Comparison of ENCODE assay signal across 16 cellular contexts in genomic region chr3:32531010-32531647, GRCh38. TPM values are rescaled to one million over a fixed set of nuclear protein-coding genes. Genes with fewer than 3 reads are reported as not detected.
DNase-seq lines count a peak whose midpoint lies in the region; ATAC-seq and TF ChIP-seq lines count a peak whose summit lies in the region.
"Had no signal": no experiment of that assay in that cellular context is flagged by ENCODE, and none has a peak within 500 bp of the region (broad histone marks: within the 10 kb centered on the region; RNA-seq: fewer than 3 reads in every experiment).

No MANE protein-coding gene starts in this region.

- H3K27ac ChIP-seq in cardiac muscle cell, result peak overlapping the region; percentile 10
- H3K27ac ChIP-seq in right atrium auricular region, result no peak overlapping the region
- H3K27ac ChIP-seq: breast epithelium, ovary, VCaP had no signal

- DNase-seq in cardiac muscle cell (ENCODE audit: low read depth in 1 of 2, low spot score in 1 of 2) (no peak), right atrium auricular region (ENCODE audit: low spot score) (no peak), NCI-H2196 (lab: John Stamatoyannopoulos, UW; ENCODE audit: unreplicated experiment) (no peak), kidney tubule cell (ENCODE audit: low spot score) (no peak), NCI-H446 treated with DMSO at 0.1 percent for 48 hours (lab: John Stamatoyannopoulos, UW) (no peak)
- no peak for DNase-seq in central memory CD8-positive, alpha-beta T cell (ENCODE audit: low spot score in 2 of 2)
- DNase-seq in stimulated activated naive CD8-positive, alpha-beta T cell treated with anti-CD3 and anti-CD28 coated beads, Interleukin-15, amount 100 ng/mL, for 72 hours, result no peak
- DNase-seq: DMS79 treated with DMSO at 0.1 percent for 48 hours; head of caudate nucleus; NCI-H1048; NCI-H526; ovary; stimulated activated naive CD4-positive, alpha-beta T cell had no signal

- no peaks in the 10 kb centered on the region for H3K27me3 ChIP-seq in cardiac muscle cell
- no peaks in the 10 kb centered on the region for H3K27me3 ChIP-seq in right atrium auricular region
- H3K27me3 ChIP-seq: breast epithelium, ovary had no signal

- H3K9me3 Mint-ChIP-seq in central memory CD8-positive, alpha-beta T cell, result no peaks in the 10 kb centered on the region
- H3K9me3 Mint-ChIP-seq in stimulated activated naive CD8-positive, alpha-beta T cell treated with anti-CD3 and anti-CD28 coated beads, Interleukin-15, amount 100 ng/mL, for 72 hours, result no peaks in the 10 kb centered on the region

- H3K36me3 Mint-ChIP-seq in central memory CD8-positive, alpha-beta T cell (ENCODE audit: insufficient read depth), result peaks cover 35% of the 10 kb centered on the region

- peak overlapping the region; percentile 9 for H3K27ac Mint-ChIP-seq in central memory CD8-positive, alpha-beta T cell (ENCODE audit: low read depth)
- peak overlapping the region in 1 of 2 donors; percentile 69 for H3K27ac Mint-ChIP-seq in stimulated activated naive CD8-positive, alpha-beta T cell treated with anti-CD3 and anti-CD28 coated beads, Interleukin-15, amount 100 ng/mL, for 72 hours

- ATAC-seq in HG02852 (IDR thresholded peaks at IDR 0.05; ENCODE audit: unreplicated experiment), result peak; percentile 77
- no peak for ATAC-seq in central memory CD8-positive, alpha-beta T cell (replicated peaks; ENCODE audit: extremely low read depth, poor library complexity, severe bottlenecking)
- ATAC-seq in stimulated activated naive CD8-positive, alpha-beta T cell treated with anti-CD3 and anti-CD28 coated beads, Interleukin-15, amount 100 ng/mL, for 72 hours, result peak; percentile 97

- no peak overlapping the region for H3K4me3 ChIP-seq in cardiac muscle cell
- H3K4me3 ChIP-seq in right atrium auricular region, result no peak overlapping the region
- H3K4me3 ChIP-seq: breast epithelium, ovary had no signal

- H3K4me3 Mint-ChIP-seq in central memory CD8-positive, alpha-beta T cell, result no peak overlapping the region
- no peak overlapping the region for H3K4me3 Mint-ChIP-seq in stimulated activated naive CD8-positive, alpha-beta T cell treated with anti-CD3 and anti-CD28 coated beads, Interleukin-15, amount 100 ng/mL, for 72 hours

- peaks cover 5% of the 10 kb centered on the region for H3K4me1 Mint-ChIP-seq in central memory CD8-positive, alpha-beta T cell
- peaks cover 9% of the 10 kb centered on the region for H3K4me1 Mint-ChIP-seq in stimulated activated naive CD8-positive, alpha-beta T cell treated with anti-CD3 and anti-CD28 coated beads, Interleukin-15, amount 100 ng/mL, for 72 hours

- H3K36me3 ChIP-seq in cardiac muscle cell, result peaks cover 40% of the 10 kb centered on the region
- H3K36me3 ChIP-seq in right atrium auricular region, result peaks cover 65% of the 10 kb centered on the region
- H3K36me3 ChIP-seq: breast epithelium, ovary had no signal

- H3K4me1 ChIP-seq in cardiac muscle cell (ENCODE audit: low read depth) (no peaks in the 10 kb centered on the region), right atrium auricular region (no peaks in the 10 kb centered on the region)
- H3K4me1 ChIP-seq: breast epithelium had no signal

- TF ChIP-seq CTCF in cardiac muscle cell (IDR thresholded peaks at IDR 0.05; ENCODE audit: low read depth, low read length) (no peak), right atrium auricular region (IDR thresholded peaks at IDR 0.05) (no peak)

- H3K27me3 Mint-ChIP-seq in central memory CD8-positive, alpha-beta T cell, result no peaks in the 10 kb centered on the region
- H3K27me3 Mint-ChIP-seq in stimulated activated naive CD8-positive, alpha-beta T cell treated with anti-CD3 and anti-CD28 coated beads, Interleukin-15, amount 100 ng/mL, for 72 hours, result no peaks in the 10 kb centered on the region

- no peaks in the 10 kb centered on the region for H3K9me3 ChIP-seq in cardiac muscle cell (ENCODE audit: low read depth)
- H3K9me3 ChIP-seq in right atrium auricular region, result no peaks in the 10 kb centered on the region
- H3K9me3 ChIP-seq: breast epithelium, ovary had no signal

RNA-seq across cellular contexts. Expression of gene CMTM6, which starts 28.5 kb away (rescaled TPM):
- total RNA-seq in cardiac muscle cell (24.5 and 61.7 TPM in 2 replicates), right atrium auricular region (10 to 100 TPM; 16.6 to 25.9 TPM)
- polyA plus RNA-seq in cardiac muscle cell, result 39.5 and 39.9 TPM in 2 replicates

RNA-seq across cellular contexts. Expression of gene DYNC1LI1, which starts 39.5 kb away (rescaled TPM):
- total RNA-seq in cardiac muscle cell (38.5 and 43.2 TPM in 2 replicates), right atrium auricular region (10 to 100 TPM; 36.6 to 39.7 TPM)
- polyA plus RNA-seq in cardiac muscle cell, result 46.9 and 47.3 TPM in 2 replicates
